In genomic region chr7:127651556-127652332, GRCh38 we compare ENCODE assay signal across 1 cellular context.
TF ChIP-seq lines count a peak whose summit lies in the region.

Gene SND1 (plus strand): TSS chr7:127652194. CDS start chr7:127652374, 180 bp downstream.

TF ChIP-seq in K562, 482 proteins besides CTCF, POLR2A, EP300 and RAD21 (continued from another document):
- TF ChIP-seq, protein P1, sequence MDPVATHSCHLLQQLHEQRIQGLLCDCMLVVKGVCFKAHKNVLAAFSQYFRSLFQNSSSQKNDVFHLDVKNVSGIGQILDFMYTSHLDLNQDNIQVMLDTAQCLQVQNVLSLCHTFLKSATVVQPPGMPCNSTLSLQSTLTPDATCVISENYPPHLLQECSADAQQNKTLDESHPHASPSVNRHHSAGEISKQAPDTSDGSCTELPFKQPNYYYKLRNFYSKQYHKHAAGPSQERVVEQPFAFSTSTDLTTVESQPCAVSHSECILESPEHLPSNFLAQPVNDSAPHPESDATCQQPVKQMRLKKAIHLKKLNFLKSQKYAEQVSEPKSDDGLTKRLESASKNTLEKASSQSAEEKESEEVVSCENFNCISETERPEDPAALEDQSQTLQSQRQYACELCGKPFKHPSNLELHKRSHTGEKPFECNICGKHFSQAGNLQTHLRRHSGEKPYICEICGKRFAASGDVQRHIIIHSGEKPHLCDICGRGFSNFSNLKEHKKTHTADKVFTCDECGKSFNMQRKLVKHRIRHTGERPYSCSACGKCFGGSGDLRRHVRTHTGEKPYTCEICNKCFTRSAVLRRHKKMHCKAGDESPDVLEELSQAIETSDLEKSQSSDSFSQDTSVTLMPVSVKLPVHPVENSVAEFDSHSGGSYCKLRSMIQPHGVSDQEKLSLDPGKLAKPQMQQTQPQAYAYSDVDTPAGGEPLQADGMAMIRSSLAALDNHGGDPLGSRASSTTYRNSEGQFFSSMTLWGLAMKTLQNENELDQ (CRISPR knock-in tag; IDR thresholded peaks at IDR 0.05; ENCODE audit: borderline replicate concordance): peak; percentile 18; the same call in 1 of the 2 replicates
- 0 out of 2 replicates have a peak, but pooled peaks have one; percentile 62 for TF ChIP-seq ZNF830 (CRISPR knock-in tag; IDR thresholded peaks at IDR 0.05)
- 0 out of 2 replicates have a peak, but pooled peaks have one; percentile 25 for TF ChIP-seq TCF7L2 (IDR thresholded peaks at IDR 0.05; ENCODE audit: low read depth, low read length)
- peak; percentile 69 for TF ChIP-seq HDAC2 (IDR thresholded peaks at IDR 0.05)
- TF ChIP-seq ZNF12 (CRISPR knock-in tag; IDR thresholded peaks at IDR 0.05): no peak; the same call in 1 of the 2 replicates
- TF ChIP-seq STAG1 (CRISPR knock-in tag; IDR thresholded peaks at IDR 0.05; ENCODE audit: borderline replicate concordance): no peak
- TF ChIP-seq RB1 (IDR thresholded peaks at IDR 0.05; ENCODE audit: low read depth): peak; percentile 82
- TF ChIP-seq, protein P2, sequence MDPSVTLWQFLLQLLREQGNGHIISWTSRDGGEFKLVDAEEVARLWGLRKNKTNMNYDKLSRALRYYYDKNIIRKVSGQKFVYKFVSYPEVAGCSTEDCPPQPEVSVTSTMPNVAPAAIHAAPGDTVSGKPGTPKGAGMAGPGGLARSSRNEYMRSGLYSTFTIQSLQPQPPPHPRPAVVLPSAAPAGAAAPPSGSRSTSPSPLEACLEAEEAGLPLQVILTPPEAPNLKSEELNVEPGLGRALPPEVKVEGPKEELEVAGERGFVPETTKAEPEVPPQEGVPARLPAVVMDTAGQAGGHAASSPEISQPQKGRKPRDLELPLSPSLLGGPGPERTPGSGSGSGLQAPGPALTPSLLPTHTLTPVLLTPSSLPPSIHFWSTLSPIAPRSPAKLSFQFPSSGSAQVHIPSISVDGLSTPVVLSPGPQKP (CRISPR knock-in tag; IDR thresholded peaks at IDR 0.05): peak; percentile 97
- no peak for TF ChIP-seq SNRNP70 (optimal IDR thresholded peaks at IDR 0.05; ENCODE audit: low read depth, low read length)
- peak; percentile 98 for TF ChIP-seq C11orf30 (IDR thresholded peaks at IDR 0.05; ENCODE audit: low read depth)
- TF ChIP-seq ZNF143 (CRISPR knock-in tag; IDR thresholded peaks at IDR 0.05): peak; percentile 75
- no peak for TF ChIP-seq ZZZ3 (IDR thresholded peaks at IDR 0.05)
- TF ChIP-seq MYC (IDR thresholded peaks at IDR 0.05; ENCODE audit: low read depth, low read length): peak; percentile 92
- TF ChIP-seq MYC (CRISPR knock-in tag; IDR thresholded peaks at IDR 0.05; ENCODE audit: borderline replicate concordance, low read depth): peak; percentile 89
- no peak for TF ChIP-seq KLF10 (CRISPR knock-in tag; IDR thresholded peaks at IDR 0.05)
